Comparison of ENCODE assay signal across 22 cellular contexts in the genomic region with DNA sequence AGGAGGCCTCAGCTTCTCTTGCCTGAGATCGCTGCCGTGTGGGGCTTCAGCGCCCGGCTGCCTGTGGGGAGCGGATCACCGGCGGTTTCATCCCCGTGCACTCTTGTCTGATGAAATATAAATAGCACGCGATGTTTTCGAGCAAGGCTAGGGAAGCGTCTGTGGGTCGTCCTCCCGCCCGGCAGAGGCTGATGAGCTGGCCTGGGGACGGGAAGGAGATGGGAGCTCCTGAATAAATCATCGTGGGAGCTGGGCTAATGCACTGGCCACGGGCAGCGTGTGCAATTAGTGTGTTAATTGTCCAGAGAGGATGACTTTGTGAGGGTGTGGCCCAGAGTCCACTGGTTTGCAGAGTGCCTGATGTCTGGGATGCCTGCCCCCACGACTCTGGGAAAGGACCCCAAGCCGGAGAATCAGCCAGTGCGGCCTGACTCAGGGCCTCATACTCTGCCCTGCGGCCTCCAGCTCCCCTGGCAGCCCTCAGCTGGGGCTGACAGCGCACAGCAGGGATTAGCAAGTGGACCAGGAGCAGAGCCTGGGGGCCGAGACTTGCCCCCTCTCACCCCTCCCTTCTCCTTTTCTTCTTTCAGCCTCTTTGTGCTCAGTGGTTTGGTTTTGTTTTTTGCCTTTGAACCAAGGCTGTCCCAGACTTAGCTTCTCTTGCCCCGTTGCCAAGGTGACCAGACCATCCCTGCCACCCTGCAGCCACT. TPM values are rescaled to one million over a fixed set of nuclear protein-coding genes. Genes with fewer than 3 reads are reported as not detected.
DNase-seq lines count a peak whose midpoint lies in the region; ATAC-seq and TF ChIP-seq lines count a peak whose summit lies in the region.
"Had no signal": no experiment of that assay in that cellular context is flagged by ENCODE, and none has a peak within 500 bp of the region (broad histone marks: within the 10 kb centered on the region; RNA-seq: fewer than 3 reads in every experiment).

No MANE protein-coding gene starts in this region.

- H3K9me3 Mint-ChIP-seq in activated CD8-positive, alpha-beta memory T cell treated with anti-CD3 and anti-CD28 coated beads, Interleukin-2, amount 10 ng/mL, durations not matched to agents 7 days and 5 days (ENCODE audit: low read depth) = no peaks in the 10 kb centered on the region
- H3K9me3 Mint-ChIP-seq: activated T-helper 17 cell treated with anti-CD3 and anti-CD28 coated beads, Interleukin-2, amount 50 U/mL, for 72 hours; neural crest cell had no signal

- intact Hi-C loops in posterior vena cava (cut with DNase I) = no loop called here

- CTCF ChIA-PET in activated CD8-positive, alpha-beta memory T cell treated with anti-CD3 and anti-CD28 coated beads, Interleukin-2, amount 10 ng/mL, durations not matched to agents 7 days and 5 days (lab: Charles Lee) = no interaction called here

- no peaks in the 10 kb centered on the region for H3K36me3 Mint-ChIP-seq in activated CD8-positive, alpha-beta memory T cell treated with anti-CD3 and anti-CD28 coated beads, Interleukin-2, amount 10 ng/mL, durations not matched to agents 7 days and 5 days

- H3K4me3 ChIP-seq in fibroblast of pulmonary artery (replicated peaks; ENCODE audit: low read depth, low read length) = no peak overlapping the region
- H3K4me3 ChIP-seq: ascending aorta, GM12878, upper lobe of left lung had no signal

- H3K27me3 Mint-ChIP-seq in activated CD8-positive, alpha-beta memory T cell treated with anti-CD3 and anti-CD28 coated beads, Interleukin-2, amount 10 ng/mL, durations not matched to agents 7 days and 5 days = no peaks in the 10 kb centered on the region
- H3K27me3 Mint-ChIP-seq: activated T-helper 17 cell treated with anti-CD3 and anti-CD28 coated beads, Interleukin-2, amount 50 U/mL, for 72 hours had no signal

- DNase-seq in AG09319 (ENCODE audit: extremely low read depth, low read depth) (peak; percentile 36), NCI-H2227 treated with DMSO at 0.1 percent for 48 hours (lab: John Stamatoyannopoulos, UW) (peak; percentile 6), fibroblast of pulmonary artery (ENCODE audit: low read depth) (peak; percentile 35), posterior vena cava (ENCODE audit: low spot score) (peak; percentile 88), NCI-H446 treated with DMSO at 0.1 percent for 48 hours (lab: John Stamatoyannopoulos, UW) (no peak), NAMALWA (ENCODE audit: low spot score) (no peak)
- no peak for DNase-seq in activated CD8-positive, alpha-beta memory T cell treated with anti-CD3 and anti-CD28 coated beads, Interleukin-2, amount 10 ng/mL, durations not matched to agents 7 days and 5 days
- DNase-seq in activated T-cell treated with anti-CD3 and anti-CD28 coated beads, Interleukin-2, amount 50 U/mL, for 1 hour = no peak
- DNase-seq: activated CD4-positive, alpha-beta T cell treated with anti-CD3 and anti-CD28 coated beads, Interleukin-2, amount 50 U/mL, for 48 hours; DMS153; hippocampal formation; KG1; NCI-H146; NCI-H526; RPMI8226; stimulated activated CD8-positive, alpha-beta memory T cell treated with anti-CD3 and anti-CD28 coated beads, Interleukin-4, amount 100 ng/mL, for 48 hours; T-helper 2 cell; upper lobe of left lung had no signal

- H3K4me1 Mint-ChIP-seq in activated CD8-positive, alpha-beta memory T cell treated with anti-CD3 and anti-CD28 coated beads, Interleukin-2, amount 10 ng/mL, durations not matched to agents 7 days and 5 days = no peaks in the 10 kb centered on the region
- H3K4me1 Mint-ChIP-seq: activated T-helper 17 cell treated with anti-CD3 and anti-CD28 coated beads, Interleukin-2, amount 50 U/mL, for 72 hours had no signal

- no peak overlapping the region for H3K27ac Mint-ChIP-seq in activated CD8-positive, alpha-beta memory T cell treated with anti-CD3 and anti-CD28 coated beads, Interleukin-2, amount 10 ng/mL, durations not matched to agents 7 days and 5 days
- H3K27ac Mint-ChIP-seq: activated T-helper 17 cell treated with anti-CD3 and anti-CD28 coated beads, Interleukin-2, amount 50 U/mL, for 72 hours had no signal

- ATAC-seq in activated CD8-positive, alpha-beta memory T cell treated with anti-CD3 and anti-CD28 coated beads, Interleukin-2, amount 10 ng/mL, durations not matched to agents 7 days and 5 days = no peak
- ATAC-seq: activated T-helper 17 cell treated with anti-CD3 and anti-CD28 coated beads, Interleukin-2, amount 50 U/mL, for 72 hours; GM12878 had no signal

- TF ChIP-seq CTCF in AG09319 (IDR thresholded peaks at IDR 0.05; ENCODE audit: low read depth, low read length) = no peak
- TF ChIP-seq CTCF in fibroblast of pulmonary artery (IDR thresholded peaks at IDR 0.05; ENCODE audit: low read length, missing control alignments) = no peak

- H3K4me3 Mint-ChIP-seq in activated CD8-positive, alpha-beta memory T cell treated with anti-CD3 and anti-CD28 coated beads, Interleukin-2, amount 10 ng/mL, durations not matched to agents 7 days and 5 days = no peak overlapping the region
- H3K4me3 Mint-ChIP-seq: activated T-helper 17 cell treated with anti-CD3 and anti-CD28 coated beads, Interleukin-2, amount 50 U/mL, for 72 hours; neural crest cell had no signal

RNA-seq across cellular contexts. Expression of gene KCNJ12, which starts 21.3 kb away (rescaled TPM):
- total RNA-seq in posterior vena cava = 1 to 10 TPM; 6.8 to 6.9 TPM
- not detected for total RNA-seq in activated CD8-positive, alpha-beta memory T cell treated with anti-CD3 and anti-CD28 coated beads, Interleukin-2, amount 10 ng/mL, durations not matched to agents 7 days and 5 days

Comparison
In these comparisons a context has a peak if more than half of its experiments do, and no peak if none do; other contexts are left out.
1. DNase-seq: peak in AG09319 (single experiment), NCI-H2227 treated with DMSO at 0.1 percent for 48 hours (single experiment), fibroblast of pulmonary artery (single experiment) and posterior vena cava (single experiment); none in activated CD8-positive, alpha-beta memory T cell treated with anti-CD3 and anti-CD28 coated beads, Interleukin-2, amount 10 ng/mL, durations not matched to agents 7 days and 5 days (single experiment), NCI-H446 treated with DMSO at 0.1 percent for 48 hours (single experiment), NAMALWA (single experiment) and activated T-cell treated with anti-CD3 and anti-CD28 coated beads, Interleukin-2, amount 50 U/mL, for 1 hour (single experiment).
2. RNA of gene KCNJ12, which starts 21.3 kb away (total RNA-seq): 6.8 to 6.9 TPM in posterior vena cava; not detected in activated CD8-positive, alpha-beta memory T cell treated with anti-CD3 and anti-CD28 coated beads, Interleukin-2, amount 10 ng/mL, durations not matched to agents 7 days and 5 days; every median in the first group is over 4 times any median in the second.